In the genomic region with DNA sequence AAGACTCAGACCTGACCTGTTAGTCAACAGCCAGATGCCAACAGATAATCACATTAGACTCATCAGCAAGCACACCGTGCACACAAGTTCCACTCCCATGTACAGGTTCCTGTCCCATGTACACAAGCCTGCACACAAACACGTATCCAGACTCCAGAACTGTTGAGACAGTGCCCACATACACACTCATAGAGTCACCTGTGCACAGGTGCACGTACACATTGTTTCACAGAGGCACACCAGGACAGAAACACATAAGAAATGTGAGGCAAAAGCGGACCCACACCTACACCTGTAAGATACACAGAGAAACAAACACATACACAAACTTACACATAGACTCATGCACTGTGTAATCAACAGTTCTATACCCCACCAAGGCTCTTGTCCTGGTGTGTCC, we compare ENCODE assay signal across 24 cellular contexts. TPM values are rescaled to one million over a fixed set of nuclear protein-coding genes. Genes with fewer than 3 reads are reported as not detected.
DNase-seq lines count a peak whose midpoint lies in the region; TF ChIP-seq lines count a peak whose summit lies in the region.
"Had no signal": no experiment of that assay in that cellular context is flagged by ENCODE, and none has a peak within 500 bp of the region (broad histone marks: within the 10 kb centered on the region; RNA-seq: fewer than 3 reads in every experiment).

No MANE protein-coding gene starts in this region.

- no peaks in the 10 kb centered on the region for H3K9me3 ChIP-seq in breast epithelium
- H3K9me3 ChIP-seq: Caco-2, SJCRH30 had no signal

- H3K27me3 ChIP-seq in breast epithelium = no peaks in the 10 kb centered on the region
- H3K27me3 ChIP-seq: BLaER1, SJCRH30 had no signal

- H3K4me1 Mint-ChIP-seq in MCF 10A (ENCODE audit: insufficient read depth, unreplicated experiment) = peaks cover 9% of the 10 kb centered on the region
- H3K4me1 Mint-ChIP-seq in activated T-helper 1 cell treated with anti-CD3 and anti-CD28 coated beads, Interleukin-12 subunit alpha, Interleukin-12 subunit beta, Interleukin-2, Interleukin-4 antibody, amounts not matched to agents 30 ng/mL and 10 ng/mL and 1 ng/mL, durations not matched to agents 14 hours and 24 hours and 36 hours (ENCODE audit: low read depth) = peaks cover 16% of the 10 kb centered on the region

- H3K4me3 ChIP-seq in breast epithelium = no peak overlapping the region
- H3K4me3 ChIP-seq: BLaER1, GM12878, SJCRH30 had no signal

- no TSS peak for BruUV-seq in MCF 10A (replicated peaks; lab: Mats Ljungman, UMichigan)

- TF ChIP-seq POLR2A in breast epithelium (IDR thresholded peaks at IDR 0.05) = no peak

- DNase-seq in MCF 10A (ENCODE audit: unreplicated experiment) (no peak), breast epithelium (ENCODE audit: low spot score in 2 of 2) (no peak), islet precursor cell (peak; percentile 30), LoVo (ENCODE audit: low spot score) (no peak), superior temporal gyrus (ENCODE audit: extremely low spot score) (no peak), globus pallidus (ENCODE audit: low spot score) (no peak)
- no peak for DNase-seq in activated T-helper 1 cell treated with anti-CD3 and anti-CD28 coated beads, Interleukin-12 subunit alpha, Interleukin-12 subunit beta, Interleukin-2, Interleukin-4 antibody, amounts not matched to agents 30 ng/mL and 10 ng/mL and 1 ng/mL, durations not matched to agents 14 hours and 24 hours and 36 hours (ENCODE audit: low spot score)
- no peak for DNase-seq in activated CD8-positive, alpha-beta memory T cell treated with anti-CD3 and anti-CD28 coated beads, Interleukin-2, amount 50 U/mL, for 4 hours
- DNase-seq: Caco-2; CD4-positive, alpha-beta memory T cell; EL; GDM1; Karpas-422; NCI-H1105; NCI-H1436 treated with DMSO at 0.1 percent for 48 hours; NCI-H1930; NCI-H2107; NCI-H446; NCI-H524 treated with DMSO at 0.1 percent for 48 hours; NCI-H774; SJCRH30 had no signal

- CTCF ChIA-PET in MCF 10A (lab: Yijun Ruan, JAX) = no interaction called here

- no peak for TF ChIP-seq CTCF in MCF 10A (IDR thresholded peaks at IDR 0.05; ENCODE audit: unreplicated experiment)
- TF ChIP-seq CTCF in breast epithelium (IDR thresholded peaks at IDR 0.05) = no peak

- H3K4me3 Mint-ChIP-seq in MCF 10A (ENCODE audit: unreplicated experiment) = no peak overlapping the region
- peak overlapping the region; percentile 23 for H3K4me3 Mint-ChIP-seq in activated T-helper 1 cell treated with anti-CD3 and anti-CD28 coated beads, Interleukin-12 subunit alpha, Interleukin-12 subunit beta, Interleukin-2, Interleukin-4 antibody, amounts not matched to agents 30 ng/mL and 10 ng/mL and 1 ng/mL, durations not matched to agents 14 hours and 24 hours and 36 hours

- intact Hi-C loops in MCF 10A (cut with micrococcal nuclease) (no loop called here), breast epithelium (cut with DNase I; ENCODE audit: low total_unique reads) (no loop called here)
- intact Hi-C loops in activated T-helper 1 cell treated with anti-CD3 and anti-CD28 coated beads, Interleukin-12 subunit alpha, Interleukin-12 subunit beta, Interleukin-2, Interleukin-4 antibody, amounts not matched to agents 30 ng/mL and 10 ng/mL and 1 ng/mL, durations not matched to agents 14 hours and 24 hours and 36 hours (cut with micrococcal nuclease) = no loop called here

- H3K4me1 ChIP-seq in breast epithelium = peaks cover 0 to 6% of the 10 kb centered on the region in 2 donors

- POLR2A ChIA-PET in MCF 10A (lab: Yijun Ruan, JAX) = no interaction called here

- peak overlapping the region; percentile 43 for H3K27ac Mint-ChIP-seq in MCF 10A (ENCODE audit: low read depth, unreplicated experiment)
- no peak overlapping the region for H3K27ac Mint-ChIP-seq in activated T-helper 1 cell treated with anti-CD3 and anti-CD28 coated beads, Interleukin-12 subunit alpha, Interleukin-12 subunit beta, Interleukin-2, Interleukin-4 antibody, amounts not matched to agents 30 ng/mL and 10 ng/mL and 1 ng/mL, durations not matched to agents 14 hours and 24 hours and 36 hours

- H3K27me3 Mint-ChIP-seq in MCF 10A (ENCODE audit: insufficient read depth, unreplicated experiment) = no peaks in the 10 kb centered on the region
- H3K27me3 Mint-ChIP-seq in activated T-helper 1 cell treated with anti-CD3 and anti-CD28 coated beads, Interleukin-12 subunit alpha, Interleukin-12 subunit beta, Interleukin-2, Interleukin-4 antibody, amounts not matched to agents 30 ng/mL and 10 ng/mL and 1 ng/mL, durations not matched to agents 14 hours and 24 hours and 36 hours (ENCODE audit: insufficient read depth) = peaks cover 12% of the 10 kb centered on the region

- H3K9me3 Mint-ChIP-seq in MCF 10A (ENCODE audit: unreplicated experiment) = peaks cover 7% of the 10 kb centered on the region
- no peaks in the 10 kb centered on the region for H3K9me3 Mint-ChIP-seq in activated T-helper 1 cell treated with anti-CD3 and anti-CD28 coated beads, Interleukin-12 subunit alpha, Interleukin-12 subunit beta, Interleukin-2, Interleukin-4 antibody, amounts not matched to agents 30 ng/mL and 10 ng/mL and 1 ng/mL, durations not matched to agents 14 hours and 24 hours and 36 hours

- H3K27ac ChIP-seq in breast epithelium = no peak overlapping the region
- H3K27ac ChIP-seq: BLaER1, HL-60, SJCRH30 had no signal

- no peaks in the 10 kb centered on the region for H3K36me3 Mint-ChIP-seq in MCF 10A (ENCODE audit: insufficient read depth, unreplicated experiment)
- H3K36me3 Mint-ChIP-seq in activated T-helper 1 cell treated with anti-CD3 and anti-CD28 coated beads, Interleukin-12 subunit alpha, Interleukin-12 subunit beta, Interleukin-2, Interleukin-4 antibody, amounts not matched to agents 30 ng/mL and 10 ng/mL and 1 ng/mL, durations not matched to agents 14 hours and 24 hours and 36 hours (ENCODE audit: low read depth) = no peaks in the 10 kb centered on the region

- no peaks in the 10 kb centered on the region for H3K36me3 ChIP-seq in breast epithelium
- H3K36me3 ChIP-seq: BLaER1, SJCRH30 had no signal

RNA-seq across cellular contexts. Expression of a gene that starts 2.7 kb away (rescaled TPM):
- total RNA-seq in MCF 10A (2022) = 9.9 and 10.4 TPM in 2 replicates
- total RNA-seq in breast epithelium = 10 to 100 TPM in 1 of 3 donors, 1 to 10 TPM in 2; 4.8 to 11.5 (median 10.0) TPM
- 14.3 and 15.2 TPM in 2 replicates for total RNA-seq in activated T-helper 1 cell treated with anti-CD3 and anti-CD28 coated beads, Interleukin-12 subunit alpha, Interleukin-12 subunit beta, Interleukin-2, Interleukin-4 antibody, amounts not matched to agents 30 ng/mL and 10 ng/mL and 1 ng/mL, durations not matched to agents 14 hours and 24 hours and 36 hours

RNA-seq across cellular contexts. Expression of a gene that starts 46.4 kb away (rescaled TPM):
- total RNA-seq in MCF 10A (2022) (0.35 and 0.88 TPM in 2 replicates), breast epithelium (10 to 100 TPM in 2 of 3 donors, 1 to 10 TPM in 1; 5.3 to 14.7 (median 12.3) TPM)
- 0.24 and 0.41 TPM in 2 replicates for total RNA-seq in activated T-helper 1 cell treated with anti-CD3 and anti-CD28 coated beads, Interleukin-12 subunit alpha, Interleukin-12 subunit beta, Interleukin-2, Interleukin-4 antibody, amounts not matched to agents 30 ng/mL and 10 ng/mL and 1 ng/mL, durations not matched to agents 14 hours and 24 hours and 36 hours
